8 cellular contexts compared by ENCODE assay signal in the genomic region with DNA sequence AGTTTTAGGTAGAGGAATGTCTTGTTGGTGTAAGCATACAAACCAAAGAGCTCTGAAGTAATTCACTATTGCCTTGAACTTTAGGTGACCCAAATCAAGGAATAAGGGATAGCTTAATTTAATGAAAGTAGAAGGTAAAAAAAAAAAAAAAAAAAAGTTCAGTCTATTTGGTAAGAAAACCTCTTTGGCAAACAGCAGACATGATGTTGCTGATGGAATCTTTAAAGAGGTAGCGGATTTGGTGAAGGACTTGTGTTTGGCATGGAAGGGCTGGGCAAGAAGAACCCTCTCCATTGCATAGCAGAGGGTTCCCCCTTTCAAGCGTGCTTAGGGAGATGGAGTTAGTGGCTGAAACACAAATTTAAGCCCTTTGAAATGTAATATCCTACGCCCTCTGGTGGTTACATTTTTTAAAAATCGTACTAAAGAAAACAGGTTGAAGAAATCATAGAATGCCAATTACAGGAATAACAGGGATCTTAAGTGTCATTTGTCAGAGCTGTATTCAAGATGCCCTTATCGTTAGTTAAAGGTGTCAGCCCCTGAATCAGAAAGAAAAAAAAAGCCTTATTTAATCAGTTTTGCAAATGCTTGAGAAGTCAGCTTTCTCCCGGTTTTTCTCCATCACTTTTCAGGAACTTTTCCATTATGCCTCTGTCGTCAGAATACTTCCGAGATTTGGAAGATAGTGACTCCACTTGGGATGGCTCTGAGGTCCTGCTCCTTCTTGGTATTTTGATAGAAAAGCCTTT.
DNase-seq lines count a peak whose midpoint lies in the region; ATAC-seq and TF ChIP-seq lines count a peak whose summit lies in the region.

No MANE protein-coding gene starts in this region.

- peak; percentile 58 for DNase-seq in A673 (ENCODE audit: low spot score)
- peak; percentile 15 for DNase-seq in NCI-H2196 treated with DMSO at 0.1 percent for 48 hours (lab: John Stamatoyannopoulos, UW; ENCODE audit: unreplicated experiment)
- DNase-seq in amniotic epithelial cell (ENCODE audit: low read depth) = peak; percentile 43
- peak; percentile 14 for DNase-seq in hepatic stellate cell (ENCODE audit: low spot score)
- no peak for DNase-seq in smooth muscle cell (lab: John Stamatoyannopoulos, UW; ENCODE audit: unreplicated experiment)
- no peak for DNase-seq in effector CD4-positive, alpha-beta T cell
- no peak for DNase-seq in mesenteric fat pad (ENCODE audit: low spot score)

- CTCF ChIA-PET in A673 (lab: Charles Lee) = interaction anchor here (0.6 to 0.7 kb wide), 3 partner anchors 72 to 442 kb away, joined by 5 to 7 read pairs (median 7); no protein-coding TSS in a partner anchor

- no peak overlapping the region for H3K4me2 ChIP-seq in smooth muscle cell

- intact Hi-C loops in A673 (cut with micrococcal nuclease; ENCODE audit: unreplicated experiment) = loop anchor here (5.0 to 10.0 kb wide), 2 partner anchors 388 to 985 kb away; partner anchors contain the start of gene KCNJ2

- no peak overlapping the region for H2AFZ ChIP-seq in smooth muscle cell (ENCODE audit: low read depth)

- H3K36me3 ChIP-seq in A673 (ENCODE audit: insufficient read depth, low read length, poor library complexity, severe bottlenecking) (no peaks in the 10 kb centered on the region), smooth muscle cell (ENCODE audit: low read depth) (no peaks in the 10 kb centered on the region)

- H3K4me1 ChIP-seq in A673 (ENCODE audit: insufficient read depth, low read length, poor library complexity, severe bottlenecking) (no peaks in the 10 kb centered on the region), smooth muscle cell (ENCODE audit: low read depth) (no peaks in the 10 kb centered on the region)

- H3K27ac ChIP-seq in A673 (ENCODE audit: low read depth, low read length, poor library complexity, severe bottlenecking) = no peak overlapping the region
- H3K27ac ChIP-seq in smooth muscle cell (ENCODE audit: low read depth) = no peak overlapping the region

- H3K79me2 ChIP-seq in smooth muscle cell (ENCODE audit: low read depth) = no peaks in the 10 kb centered on the region

- H3K27me3 ChIP-seq in A673 (replicated peaks; ENCODE audit: insufficient read depth, low read depth, low read length, poor library complexity) = no peaks in the 10 kb centered on the region
- H3K27me3 ChIP-seq in smooth muscle cell (ENCODE audit: low read depth) = peaks cover 11% of the 10 kb centered on the region

- no peak overlapping the region for H3K9ac ChIP-seq in smooth muscle cell (ENCODE audit: low read depth)

- no TSS peak for BruUV-seq in A673 (replicated peaks; lab: Mats Ljungman, UMichigan)

- H3F3A ChIP-seq in smooth muscle cell (ENCODE audit: low read depth) = no peaks in the 10 kb centered on the region

- H3K4me3 ChIP-seq in A673 (ENCODE audit: low read depth, low read length, poor library complexity, severe bottlenecking) (no peak overlapping the region), smooth muscle cell (no peak overlapping the region)

- H4K20me1 ChIP-seq in smooth muscle cell (ENCODE audit: low read depth) = no peaks in the 10 kb centered on the region

- WGBS in smooth muscle cell (ENCODE audit: low lambda C conversion rate) = 22% methylated on average over 8 of the region's 8 CpGs

- POLR2A ChIA-PET in A673 (lab: Charles Lee; ENCODE audit: low non-redundant PET) = no interaction called here

- H3K9me3 ChIP-seq in A673 (ENCODE audit: low read depth, low read length, poor library complexity, severe bottlenecking) (no peaks in the 10 kb centered on the region), smooth muscle cell (replicated peaks; ENCODE audit: low read depth) (no peaks in the 10 kb centered on the region)

- peak; percentile 62 for TF ChIP-seq CTCF in A673 (conservative IDR thresholded peaks at IDR 0.05; ENCODE audit: low read depth, low read length)
- peak; percentile 60 for TF ChIP-seq CTCF in smooth muscle cell (IDR thresholded peaks at IDR 0.05; ENCODE audit: borderline replicate concordance, insufficient read depth, poor library complexity, severe bottlenecking)

- ATAC-seq in GM18519 (IDR thresholded peaks at IDR 0.05; ENCODE audit: low FRiP score, unreplicated experiment) = peak; percentile 46

Comparison
In these comparisons a context has a peak if more than half of its experiments do, and no peak if none do; other contexts are left out.
1. DNase-seq: peak in A673 (single experiment), NCI-H2196 treated with DMSO at 0.1 percent for 48 hours (single experiment), amniotic epithelial cell (single experiment) and hepatic stellate cell (single experiment); none in smooth muscle cell (single experiment), effector CD4-positive, alpha-beta T cell (single experiment) and mesenteric fat pad (single experiment).